17 cellular contexts compared by ENCODE assay signal in genomic region chr2:181308731-181309130, GRCh38.
DNase-seq lines count a peak whose midpoint lies in the region; ATAC-seq, FAIRE-seq and TF ChIP-seq lines count a peak whose summit lies in the region.
"Had no signal": no experiment of that assay in that cellular context is flagged by ENCODE, and none has a peak within 500 bp of the region (broad histone marks: within the 10 kb centered on the region; RNA-seq: fewer than 3 reads in every experiment).

No MANE protein-coding gene starts in this region.

- no peak for TF ChIP-seq CTCF in CD4-positive, alpha-beta T cell (IDR thresholded peaks at IDR 0.05)

- H3K4me3 ChIP-seq in muscle layer of duodenum (ENCODE audit: low read depth in 1 of 2, low read length in 2 of 2) = no peak overlapping the region
- H3K4me3 ChIP-seq: dorsolateral prefrontal cortex, right atrium auricular region had no signal

- no peaks in the 10 kb centered on the region for H3K9me3 ChIP-seq in CD4-positive, alpha-beta T cell (ENCODE audit: control insufficient read depth, low read length)
- H3K9me3 ChIP-seq in muscle layer of duodenum (ENCODE audit: control insufficient read depth in 1 of 2, low read length in 2 of 2) = no peaks in the 10 kb centered on the region
- H3K9me3 ChIP-seq: Caco-2, right atrium auricular region, thoracic aorta had no signal

- no peaks in the 10 kb centered on the region for H3K9me3 Mint-ChIP-seq in CD4-positive, alpha-beta T cell
- no peaks in the 10 kb centered on the region for H3K9me3 Mint-ChIP-seq in activated CD4-positive, alpha-beta memory T cell treated with anti-CD3 and anti-CD28 coated beads, Interleukin-2, amount 10 ng/mL, durations not matched to agents 7 days and 5 days

- intact Hi-C loops in CD4-positive, alpha-beta T cell (cut with DNase I, micrococcal nuclease) = loop anchor here in 1 of 2 experiments (5.0 to 10.0 kb wide), 4 partner anchors 84 to 1729 kb away; partner anchors contain the start of gene NCKAP1
- intact Hi-C loops in posterior cingulate gyrus (cut with DNase I) = no loop called here

- FAIRE-seq in H54 (lab: Jason Lieb, UNC) = peak; percentile 6
- FAIRE-seq: frontal cortex, H1 had no signal

- POLR2A ChIA-PET in CD4-positive, alpha-beta T cell (lab: Charles Lee) = interaction anchor here (1.2 to 10.6 kb wide), 4 partner anchors 10 to 149 kb away, joined by 3 to 115 read pairs (median 4); partner anchors contain the start of gene ITGA4
- POLR2A ChIA-PET in activated CD4-positive, alpha-beta memory T cell treated with anti-CD3 and anti-CD28 coated beads, Interleukin-2, amount 10 ng/mL, durations not matched to agents 7 days and 5 days (lab: Charles Lee) = interaction anchor here (0.7 to 11.8 kb wide), 16 partner anchors 33 to 328 kb away, joined by 3 to 611 read pairs (median 7); partner anchors contain the start of genes ITGA4 and UBE2E3

- no peak for DNase-seq in CD4-positive, alpha-beta T cell
- DNase-seq in H54 (ENCODE audit: insufficient read length, low spot score) (no peak), posterior cingulate gyrus (no peak), RKO (ENCODE audit: low spot score) (no peak), NCI-H345 treated with DMSO at 0.1 percent for 48 hours (lab: John Stamatoyannopoulos, UW; ENCODE audit: unreplicated experiment) (no peak)
- DNase-seq in activated CD4-positive, alpha-beta memory T cell treated with anti-CD3 and anti-CD28 coated beads, Interleukin-2, amount 10 ng/mL, durations not matched to agents 7 days and 5 days = no peak
- DNase-seq: anterior cingulate cortex, Caco-2, dorsolateral prefrontal cortex, NCI-H1105 treated with DMSO at 0.1 percent for 48 hours, NCI-H69 had no signal

- no peaks in the 10 kb centered on the region for H3K27me3 Mint-ChIP-seq in CD4-positive, alpha-beta T cell
- H3K27me3 Mint-ChIP-seq in activated CD4-positive, alpha-beta memory T cell treated with anti-CD3 and anti-CD28 coated beads, Interleukin-2, amount 10 ng/mL, durations not matched to agents 7 days and 5 days = no peaks in the 10 kb centered on the region

- H3K27ac Mint-ChIP-seq in CD4-positive, alpha-beta T cell = peak overlapping the region; percentile 95
- H3K27ac Mint-ChIP-seq in activated CD4-positive, alpha-beta memory T cell treated with anti-CD3 and anti-CD28 coated beads, Interleukin-2, amount 10 ng/mL, durations not matched to agents 7 days and 5 days = peak overlapping the region; percentile 85

- peak overlapping the region; percentile 56 for H3K4me3 Mint-ChIP-seq in CD4-positive, alpha-beta T cell
- H3K4me3 Mint-ChIP-seq in activated CD4-positive, alpha-beta memory T cell treated with anti-CD3 and anti-CD28 coated beads, Interleukin-2, amount 10 ng/mL, durations not matched to agents 7 days and 5 days = peak overlapping the region; percentile 30

- H3K4me1 Mint-ChIP-seq in CD4-positive, alpha-beta T cell (ENCODE audit: low read depth) = peaks cover 85% of the 10 kb centered on the region
- peaks cover 77% of the 10 kb centered on the region for H3K4me1 Mint-ChIP-seq in activated CD4-positive, alpha-beta memory T cell treated with anti-CD3 and anti-CD28 coated beads, Interleukin-2, amount 10 ng/mL, durations not matched to agents 7 days and 5 days

- H3K36me3 Mint-ChIP-seq in CD4-positive, alpha-beta T cell (ENCODE audit: low read depth) = no peaks in the 10 kb centered on the region
- no peaks in the 10 kb centered on the region for H3K36me3 Mint-ChIP-seq in activated CD4-positive, alpha-beta memory T cell treated with anti-CD3 and anti-CD28 coated beads, Interleukin-2, amount 10 ng/mL, durations not matched to agents 7 days and 5 days (ENCODE audit: low read depth)

- no peak for ATAC-seq in CD4-positive, alpha-beta T cell (ENCODE audit: poor library complexity)
- no peak for ATAC-seq in GM21528 (IDR thresholded peaks at IDR 0.05; ENCODE audit: low FRiP score, unreplicated experiment)

- peaks cover 6% of the 10 kb centered on the region in 2 donors for H3K4me1 ChIP-seq in muscle layer of duodenum (ENCODE audit: control insufficient read depth in 1 of 2, insufficient read depth in 2 of 2, low read length in 2 of 2)
- H3K4me1 ChIP-seq: Caco-2, right atrium auricular region had no signal

- no peaks in the 10 kb centered on the region for H3K36me3 ChIP-seq in muscle layer of duodenum (ENCODE audit: control insufficient read depth in 1 of 2, insufficient read depth in 2 of 2, low read length in 2 of 2)
- H3K36me3 ChIP-seq: right atrium auricular region, thoracic aorta had no signal

- CTCF ChIA-PET in CD4-positive, alpha-beta T cell (lab: Charles Lee) = interaction anchor here (1.5 to 1.7 kb wide), 3 partner anchors 148 to 204 kb away, joined by 3 to 5 read pairs (median 5); partner anchors contain the start of gene ITGA4
- CTCF ChIA-PET in activated CD4-positive, alpha-beta memory T cell treated with anti-CD3 and anti-CD28 coated beads, Interleukin-2, amount 10 ng/mL, durations not matched to agents 7 days and 5 days (lab: Charles Lee) = interaction anchor here (0.7 to 7.4 kb wide), 8 partner anchors 115 to 205 kb away, joined by 3 to 59 read pairs (median 4); partner anchors contain the start of gene ITGA4

- H3K27ac ChIP-seq in CD4-positive, alpha-beta T cell (ENCODE audit: low read depth, low read length) = peak overlapping the region; percentile 78
- peak overlapping the region; percentile 26 for H3K27ac ChIP-seq in muscle layer of duodenum (ENCODE audit: low read length)
- H3K27ac ChIP-seq: dorsolateral prefrontal cortex, right atrium auricular region had no signal

- H3K27me3 ChIP-seq in CD4-positive, alpha-beta T cell (ENCODE audit: control insufficient read depth, insufficient read depth, low read length) = no peaks in the 10 kb centered on the region
- no peaks in the 10 kb centered on the region for H3K27me3 ChIP-seq in muscle layer of duodenum (ENCODE audit: low read depth, low read length)
- H3K27me3 ChIP-seq: dorsolateral prefrontal cortex, right atrium auricular region had no signal

- TF ChIP-seq POLR2A in H54 (IDR thresholded peaks at IDR 0.05; ENCODE audit: low read depth, low read length) = no peak
